Comparison of ENCODE assay signal across 1 cellular context in the genomic region with DNA sequence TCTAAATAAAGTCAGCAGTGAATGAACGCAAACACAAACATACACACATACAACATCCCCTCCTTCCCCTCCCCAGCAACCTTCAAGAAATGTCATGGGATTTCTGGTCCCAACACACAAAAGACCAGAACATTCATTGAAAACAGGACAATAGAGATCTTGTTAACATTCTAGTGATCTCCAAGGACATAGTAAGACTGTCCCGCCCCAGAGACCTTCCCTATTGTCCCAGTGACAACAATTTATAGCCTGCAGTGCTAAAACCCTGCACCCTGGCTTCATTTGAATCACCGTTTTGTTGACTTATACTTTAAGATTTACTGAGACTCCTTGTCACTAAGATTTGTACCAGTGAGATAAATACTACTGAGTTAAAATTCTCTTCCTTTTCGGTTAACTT.
TF ChIP-seq lines count a peak whose summit lies in the region.

No MANE protein-coding gene starts in this region.

TF ChIP-seq in WTC11, 78 proteins besides CTCF, POLR2A, EP300 and RAD21 (continued from another document):
- TF ChIP-seq, protein P1, sequence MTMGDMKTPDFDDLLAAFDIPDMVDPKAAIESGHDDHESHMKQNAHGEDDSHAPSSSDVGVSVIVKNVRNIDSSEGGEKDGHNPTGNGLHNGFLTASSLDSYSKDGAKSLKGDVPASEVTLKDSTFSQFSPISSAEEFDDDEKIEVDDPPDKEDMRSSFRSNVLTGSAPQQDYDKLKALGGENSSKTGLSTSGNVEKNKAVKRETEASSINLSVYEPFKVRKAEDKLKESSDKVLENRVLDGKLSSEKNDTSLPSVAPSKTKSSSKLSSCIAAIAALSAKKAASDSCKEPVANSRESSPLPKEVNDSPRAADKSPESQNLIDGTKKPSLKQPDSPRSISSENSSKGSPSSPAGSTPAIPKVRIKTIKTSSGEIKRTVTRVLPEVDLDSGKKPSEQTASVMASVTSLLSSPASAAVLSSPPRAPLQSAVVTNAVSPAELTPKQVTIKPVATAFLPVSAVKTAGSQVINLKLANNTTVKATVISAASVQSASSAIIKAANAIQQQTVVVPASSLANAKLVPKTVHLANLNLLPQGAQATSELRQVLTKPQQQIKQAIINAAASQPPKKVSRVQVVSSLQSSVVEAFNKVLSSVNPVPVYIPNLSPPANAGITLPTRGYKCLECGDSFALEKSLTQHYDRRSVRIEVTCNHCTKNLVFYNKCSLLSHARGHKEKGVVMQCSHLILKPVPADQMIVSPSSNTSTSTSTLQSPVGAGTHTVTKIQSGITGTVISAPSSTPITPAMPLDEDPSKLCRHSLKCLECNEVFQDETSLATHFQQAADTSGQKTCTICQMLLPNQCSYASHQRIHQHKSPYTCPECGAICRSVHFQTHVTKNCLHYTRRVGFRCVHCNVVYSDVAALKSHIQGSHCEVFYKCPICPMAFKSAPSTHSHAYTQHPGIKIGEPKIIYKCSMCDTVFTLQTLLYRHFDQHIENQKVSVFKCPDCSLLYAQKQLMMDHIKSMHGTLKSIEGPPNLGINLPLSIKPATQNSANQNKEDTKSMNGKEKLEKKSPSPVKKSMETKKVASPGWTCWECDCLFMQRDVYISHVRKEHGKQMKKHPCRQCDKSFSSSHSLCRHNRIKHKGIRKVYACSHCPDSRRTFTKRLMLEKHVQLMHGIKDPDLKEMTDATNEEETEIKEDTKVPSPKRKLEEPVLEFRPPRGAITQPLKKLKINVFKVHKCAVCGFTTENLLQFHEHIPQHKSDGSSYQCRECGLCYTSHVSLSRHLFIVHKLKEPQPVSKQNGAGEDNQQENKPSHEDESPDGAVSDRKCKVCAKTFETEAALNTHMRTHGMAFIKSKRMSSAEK (CRISPR knock-in tag; IDR thresholded peaks at IDR 0.05; ENCODE audit: borderline replicate concordance): no peak
- TF ChIP-seq, protein P2, sequence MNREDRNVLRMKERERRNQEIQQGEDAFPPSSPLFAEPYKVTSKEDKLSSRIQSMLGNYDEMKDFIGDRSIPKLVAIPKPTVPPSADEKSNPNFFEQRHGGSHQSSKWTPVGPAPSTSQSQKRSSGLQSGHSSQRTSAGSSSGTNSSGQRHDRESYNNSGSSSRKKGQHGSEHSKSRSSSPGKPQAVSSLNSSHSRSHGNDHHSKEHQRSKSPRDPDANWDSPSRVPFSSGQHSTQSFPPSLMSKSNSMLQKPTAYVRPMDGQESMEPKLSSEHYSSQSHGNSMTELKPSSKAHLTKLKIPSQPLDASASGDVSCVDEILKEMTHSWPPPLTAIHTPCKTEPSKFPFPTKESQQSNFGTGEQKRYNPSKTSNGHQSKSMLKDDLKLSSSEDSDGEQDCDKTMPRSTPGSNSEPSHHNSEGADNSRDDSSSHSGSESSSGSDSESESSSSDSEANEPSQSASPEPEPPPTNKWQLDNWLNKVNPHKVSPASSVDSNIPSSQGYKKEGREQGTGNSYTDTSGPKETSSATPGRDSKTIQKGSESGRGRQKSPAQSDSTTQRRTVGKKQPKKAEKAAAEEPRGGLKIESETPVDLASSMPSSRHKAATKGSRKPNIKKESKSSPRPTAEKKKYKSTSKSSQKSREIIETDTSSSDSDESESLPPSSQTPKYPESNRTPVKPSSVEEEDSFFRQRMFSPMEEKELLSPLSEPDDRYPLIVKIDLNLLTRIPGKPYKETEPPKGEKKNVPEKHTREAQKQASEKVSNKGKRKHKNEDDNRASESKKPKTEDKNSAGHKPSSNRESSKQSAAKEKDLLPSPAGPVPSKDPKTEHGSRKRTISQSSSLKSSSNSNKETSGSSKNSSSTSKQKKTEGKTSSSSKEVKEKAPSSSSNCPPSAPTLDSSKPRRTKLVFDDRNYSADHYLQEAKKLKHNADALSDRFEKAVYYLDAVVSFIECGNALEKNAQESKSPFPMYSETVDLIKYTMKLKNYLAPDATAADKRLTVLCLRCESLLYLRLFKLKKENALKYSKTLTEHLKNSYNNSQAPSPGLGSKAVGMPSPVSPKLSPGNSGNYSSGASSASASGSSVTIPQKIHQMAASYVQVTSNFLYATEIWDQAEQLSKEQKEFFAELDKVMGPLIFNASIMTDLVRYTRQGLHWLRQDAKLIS (CRISPR knock-in tag; IDR thresholded peaks at IDR 0.05; ENCODE audit: borderline replicate concordance): no peak
- no peak for TF ChIP-seq SP1 (CRISPR knock-in tag; conservative IDR thresholded peaks at IDR 0.05)
- no peak for TF ChIP-seq FOXJ3 (CRISPR knock-in tag; IDR thresholded peaks at IDR 0.05; ENCODE audit: borderline replicate concordance)
- no peak for TF ChIP-seq KAT7 (CRISPR knock-in tag; IDR thresholded peaks at IDR 0.05; ENCODE audit: borderline replicate concordance)
- no peak for TF ChIP-seq MYBL2 (CRISPR knock-in tag; IDR thresholded peaks at IDR 0.05)
- no peak for TF ChIP-seq TEAD4 (CRISPR knock-in tag; IDR thresholded peaks at IDR 0.05)
- TF ChIP-seq SOX15 (CRISPR knock-in tag; IDR thresholded peaks at IDR 0.05): no peak
- TF ChIP-seq IRF2 (CRISPR knock-in tag; IDR thresholded peaks at IDR 0.05; ENCODE audit: borderline replicate concordance, low read depth): no peak
- TF ChIP-seq ZBTB21 (CRISPR knock-in tag; IDR thresholded peaks at IDR 0.05; ENCODE audit: borderline replicate concordance): no peak
TF ChIP-seq in WTC11: peak in this region for 0.
